8 cellular contexts compared by ENCODE assay signal in genomic region chr12:26832817-26833691, GRCh38. TPM values are rescaled to one million over a fixed set of nuclear protein-coding genes. Genes with fewer than 3 reads are reported as not detected.
DNase-seq lines count a peak whose midpoint lies in the region; ATAC-seq and TF ChIP-seq lines count a peak whose summit lies in the region.

TSS of gene ITPR2 (minus strand) at chr12:26833194. CDS start at chr12:26832781, 413 bp downstream.

- H3K4me2 ChIP-seq in IMR-90 (ENCODE audit: low read depth, low read length) (peak within 1 kb of the TSS; percentile 92), PC-9 (peak within 1 kb of the TSS; percentile 98)

- H3K14ac ChIP-seq in IMR-90 (replicated peaks; ENCODE audit: low read depth, low read length): peak within 1 kb of the TSS; percentile 91

- H4K20me1 ChIP-seq in IMR-90 (ENCODE audit: insufficient read depth, low read length) (no peaks in the 10 kb centered on the region), PC-9 (ENCODE audit: insufficient read depth) (no peaks in the 10 kb centered on the region)

- POLR2A ChIA-PET in IMR-90 (lab: Charles Lee; ENCODE audit: unreplicated experiment) (no interaction called here), PC-9 (lab: Charles Lee; ENCODE audit: unreplicated experiment) (interaction anchor here (0.6 to 1.2 kb wide), 11 partner anchors 13 to 1485 kb away, joined by 3 to 10 read pairs (median 5); no protein-coding TSS in a partner anchor)

- 0 out of 2 replicates have a peak within 1 kb of the TSS, but pooled peaks have one; percentile 8 for H2AK5ac ChIP-seq in IMR-90 (ENCODE audit: low read depth, low read length)

- H2AK9ac ChIP-seq in IMR-90 (replicated peaks; ENCODE audit: low read depth, low read length, poor library complexity): peak within 1 kb of the TSS; percentile 96

- CTCF ChIA-PET in IMR-90 (lab: Yijun Ruan, JAX): interaction anchor here (0.6 to 1.5 kb wide), 12 partner anchors 10 to 795 kb away, joined by 3 to 8 read pairs (median 3); no protein-coding TSS in a partner anchor
- CTCF ChIA-PET in PC-9 (lab: Charles Lee): interaction anchor here (0.6 to 1.4 kb wide), 9 partner anchors 13 to 1841 kb away, joined by 3 to 8 read pairs (median 5); partner anchors contain the start of gene TM7SF3

- no peaks in the 10 kb centered on the region for H3K9me3 ChIP-seq in IMR-90 (ENCODE audit: control insufficient read depth, insufficient read depth, low read length)
- no peaks in the 10 kb centered on the region for H3K9me3 ChIP-seq in PC-9 (ENCODE audit: insufficient read depth, low read depth)
- no peaks in the 10 kb centered on the region for H3K9me3 ChIP-seq in esophagus muscularis mucosa

- TF ChIP-seq CTCF in IMR-90 (conservative IDR thresholded peaks at IDR 0.05; ENCODE audit: low read depth, low read length) (peak; percentile 46), PC-9 (conservative IDR thresholded peaks at IDR 0.05) (peak; percentile 51; the same call in 1 of the 2 replicates), esophagus muscularis mucosa (IDR thresholded peaks at IDR 0.05) (peak in 2 of 3 experiments; percentile 40 to 49)

- peaks cover 12 to 22% of the 10 kb centered on the region in 2 experiments for H3K79me1 ChIP-seq in IMR-90 (ENCODE audit: low read depth in 1 of 2, low read length in 2 of 2)

- H3K36me3 ChIP-seq in IMR-90 (ENCODE audit: control insufficient read depth, insufficient read depth, low read length) (no peaks in the 10 kb centered on the region), PC-9 (ENCODE audit: low read depth) (no peaks in the 10 kb centered on the region), esophagus muscularis mucosa (no peaks in the 10 kb centered on the region)

- peak within 1 kb of the TSS; percentile 93 for H3K9ac ChIP-seq in IMR-90 (ENCODE audit: low read depth, low read length)

- peak within 1 kb of the TSS; percentile 96 for H3K27ac Mint-ChIP-seq in stimulated activated effector memory CD8-positive, alpha-beta T cell treated with anti-CD3 and anti-CD28 coated beads, Interleukin-12 subunit alpha, Interleukin-12 subunit beta, amount 100 ng/mL, for 72 hours

- H3K4ac ChIP-seq in IMR-90 (ENCODE audit: low read depth, low read length): peak within 1 kb of the TSS; percentile 87

- no peaks in the 10 kb centered on the region for H3K27me3 Mint-ChIP-seq in activated T-cell treated with anti-CD3 and anti-CD28 coated beads, Interleukin-2, amount 50 U/mL, for 4 hours (ENCODE audit: low read depth)

- intact Hi-C loops in IMR-90 (cut with micrococcal nuclease) (loop anchor here (2.0 kb wide), 1 partner anchor 110 kb away; no protein-coding TSS in a partner anchor), PC-9 (cut with micrococcal nuclease; ENCODE audit: unreplicated experiment) (loop anchor here (1.0 to 10.0 kb wide), 5 partner anchors 88 to 732 kb away; partner anchors contain the start of gene TM7SF3), esophagus muscularis mucosa (cut with DNase I) (loop anchor here (10.0 kb wide), 2 partner anchors 52 to 108 kb away; no protein-coding TSS in a partner anchor)

- H3K4me3 ChIP-seq in IMR-90 (ENCODE audit: insufficient read depth, low read depth, low read length) (peak within 1 kb of the TSS; percentile 66), PC-9 (peak within 1 kb of the TSS; percentile 83), esophagus muscularis mucosa (peak within 1 kb of the TSS; percentile 76 to 96 (median 94))

- no peaks in the 10 kb centered on the region for H3K9me3 Mint-ChIP-seq in activated T-cell treated with anti-CD3 and anti-CD28 coated beads, Interleukin-2, amount 50 U/mL, for 4 hours
- H3K9me3 Mint-ChIP-seq in stimulated activated effector memory CD8-positive, alpha-beta T cell treated with anti-CD3 and anti-CD28 coated beads, Interleukin-12 subunit alpha, Interleukin-12 subunit beta, amount 100 ng/mL, for 72 hours: no peaks in the 10 kb centered on the region

- no peaks in the 10 kb centered on the region for H3K27me3 ChIP-seq in IMR-90 (ENCODE audit: control insufficient read depth, insufficient read depth, low read length)
- H3K27me3 ChIP-seq in PC-9 (ENCODE audit: insufficient read depth, low read depth): no peaks in the 10 kb centered on the region
- no peaks in the 10 kb centered on the region for H3K27me3 ChIP-seq in esophagus muscularis mucosa

- peak within 1 kb of the TSS; percentile 99; the same call in 2 of the 3 replicates for H2BK15ac ChIP-seq in IMR-90 (ENCODE audit: low read depth, low read length)

- 0% methylated on average over 12 of the region's 92 CpGs; no CpG with 5 or more reads in 1 of the 2 experiments for WGBS in IMR-90 (ENCODE audit: extremely low coverage in 2 of 2, insufficient read length in 1 of 2), 2 experiments
- WGBS in esophagus muscularis mucosa: under 1% methylated on average over 86 of the region's 92 CpGs

- peaks cover 9% of the 10 kb centered on the region; the same call in 1 of the 2 replicates for H3F3A ChIP-seq in PC-9 (ENCODE audit: insufficient read depth, low read depth)

- peak; percentile 98 for DNase-seq in DMS53 treated with DMSO at 0.1 percent for 48 hours (lab: John Stamatoyannopoulos, UW; ENCODE audit: unreplicated experiment)
- DNase-seq in IMR-90: peak; percentile 78
- peak; percentile 80 to 99 for DNase-seq in PC-9
- peak; percentile 90 for DNase-seq in activated T-cell treated with anti-CD3 and anti-CD28 coated beads, Interleukin-2, amount 50 U/mL, for 4 hours
- peak; percentile 97 for DNase-seq in esophagus muscularis mucosa (ENCODE audit: extremely low spot score)
- DNase-seq in myocyte (ENCODE audit: low read depth): peak; percentile 96
- DNase-seq in stimulated activated effector memory CD8-positive, alpha-beta T cell treated with anti-CD3 and anti-CD28 coated beads, Interleukin-12 subunit alpha, Interleukin-12 subunit beta, amount 100 ng/mL, for 72 hours (ENCODE audit: low spot score in 2 of 2): peak; percentile 81 to 95

- H3K4me1 ChIP-seq in IMR-90 (ENCODE audit: control insufficient read depth, insufficient read depth, low read length) (peaks cover 5% of the 10 kb centered on the region; the same call in 1 of the 2 replicates), PC-9 (replicated peaks; ENCODE audit: insufficient read depth) (peaks cover 14% of the 10 kb centered on the region), esophagus muscularis mucosa (peaks cover 15 to 26% (median 19%) of the 10 kb centered on the region in 4 donors)

- peak within 1 kb of the TSS; percentile 88 to 98 for H4K8ac ChIP-seq in IMR-90 (ENCODE audit: low read depth in 2 of 2, low read length in 2 of 2)

- H2AFZ ChIP-seq in IMR-90 (replicated peaks; ENCODE audit: low read length, poor library complexity) (peak within 1 kb of the TSS; percentile 94), PC-9 (peak within 1 kb of the TSS; percentile 97)

- TF ChIP-seq RAD21 in IMR-90 (IDR thresholded peaks at IDR 0.05; ENCODE audit: low read length): no peak

- dilution Hi-C loops in IMR-90 (cut with HindIII; ENCODE audit: low sequenced_read_pairs, unreplicated experiment): no loop called here

- H3K36me3 Mint-ChIP-seq in activated T-cell treated with anti-CD3 and anti-CD28 coated beads, Interleukin-2, amount 50 U/mL, for 4 hours (ENCODE audit: insufficient read depth): no peaks in the 10 kb centered on the region
- H3K36me3 Mint-ChIP-seq in stimulated activated effector memory CD8-positive, alpha-beta T cell treated with anti-CD3 and anti-CD28 coated beads, Interleukin-12 subunit alpha, Interleukin-12 subunit beta, amount 100 ng/mL, for 72 hours: peaks cover 8% of the 10 kb centered on the region

- H3K79me2 ChIP-seq in PC-9 (ENCODE audit: low read depth): peaks cover 21% of the 10 kb centered on the region

- H3K4me1 Mint-ChIP-seq in activated T-cell treated with anti-CD3 and anti-CD28 coated beads, Interleukin-2, amount 50 U/mL, for 4 hours (ENCODE audit: low read depth): peaks cover 42% of the 10 kb centered on the region
- H3K4me1 Mint-ChIP-seq in stimulated activated effector memory CD8-positive, alpha-beta T cell treated with anti-CD3 and anti-CD28 coated beads, Interleukin-12 subunit alpha, Interleukin-12 subunit beta, amount 100 ng/mL, for 72 hours: peaks cover 46% of the 10 kb centered on the region

- BruUV-seq in IMR-90 (replicated peaks; lab: Mats Ljungman, UMichigan) (no TSS peak), PC-9 (replicated peaks; lab: Mats Ljungman, UMichigan) (no TSS peak)

- TF ChIP-seq POLR2A in IMR-90 (IDR thresholded peaks at IDR 0.05; ENCODE audit: low read depth, low read length) (peak; percentile 62; the same call in 1 of the 2 replicates), esophagus muscularis mucosa (IDR thresholded peaks at IDR 0.05; ENCODE audit: low read depth) (peak; percentile 49)

- no peaks in the 10 kb centered on the region for H3K9me2 ChIP-seq in PC-9 (ENCODE audit: insufficient read depth)

- in situ Hi-C loops in IMR-90 (cut with MboI; ENCODE audit: low sequenced_read_pairs): no loop called here

- peak within 1 kb of the TSS; percentile 75 for H3K18ac ChIP-seq in IMR-90 (ENCODE audit: low read depth, low read length)

- H4K5ac ChIP-seq in IMR-90 (ENCODE audit: low read depth, low read length): peak within 1 kb of the TSS; percentile 47

- H2BK120ac ChIP-seq in IMR-90 (ENCODE audit: low read depth, low read length): peak within 1 kb of the TSS; percentile 86

- H3K23ac ChIP-seq in IMR-90 (ENCODE audit: low read depth, low read length): peak within 1 kb of the TSS; percentile 96

- TF ChIP-seq EP300 in esophagus muscularis mucosa (IDR thresholded peaks at IDR 0.05): no peak

- H2BK20ac ChIP-seq in IMR-90 (ENCODE audit: low read depth, low read length): peak within 1 kb of the TSS; percentile 27; the same call in 1 of the 2 replicates

- H3K9me1 ChIP-seq in IMR-90 (ENCODE audit: insufficient read depth, low read length): peaks cover 3% of the 10 kb centered on the region; the same call in 1 of the 2 replicates

- H3K56ac ChIP-seq in IMR-90 (ENCODE audit: extremely low read depth, insufficient read depth, low read length): peak within 1 kb of the TSS; percentile 95

- peak within 1 kb of the TSS; percentile 81 for H2BK5ac ChIP-seq in IMR-90 (ENCODE audit: low read depth, low read length, poor library complexity, severe bottlenecking)

- peak within 1 kb of the TSS; percentile 98 for H3K4me3 Mint-ChIP-seq in activated T-cell treated with anti-CD3 and anti-CD28 coated beads, Interleukin-2, amount 50 U/mL, for 4 hours
- peak within 1 kb of the TSS; percentile 90 for H3K4me3 Mint-ChIP-seq in stimulated activated effector memory CD8-positive, alpha-beta T cell treated with anti-CD3 and anti-CD28 coated beads, Interleukin-12 subunit alpha, Interleukin-12 subunit beta, amount 100 ng/mL, for 72 hours

- ATAC-seq in GM21526 (IDR thresholded peaks at IDR 0.05; ENCODE audit: low FRiP score, unreplicated experiment) (peak; percentile 65), IMR-90 (ENCODE audit: low read depth) (peak; percentile 97)
- peak; percentile 94 to 95 for ATAC-seq in activated T-cell treated with anti-CD3 and anti-CD28 coated beads, Interleukin-2, amount 50 U/mL, for 4 hours
- ATAC-seq in stimulated activated effector memory CD8-positive, alpha-beta T cell treated with anti-CD3 and anti-CD28 coated beads, Interleukin-12 subunit alpha, Interleukin-12 subunit beta, amount 100 ng/mL, for 72 hours: peak; percentile 90

- peak within 1 kb of the TSS; percentile 86 for H4K91ac ChIP-seq in IMR-90 (ENCODE audit: insufficient read depth, low read depth, low read length)

- H3K27ac ChIP-seq in IMR-90 (ENCODE audit: insufficient read depth, low read length): peak within 1 kb of the TSS; percentile 93
- peak within 1 kb of the TSS; percentile 61 for H3K27ac ChIP-seq in PC-9
- peak within 1 kb of the TSS; percentile 95 to 98 (median 96) for H3K27ac ChIP-seq in esophagus muscularis mucosa (replicated peaks in 1 of 4)

RNA-seq across cellular contexts. Expression of gene ITPR2, which starts in this region (rescaled TPM):
- 9.0 and 9.2 TPM in 2 replicates for total RNA-seq in IMR-90 (2012; rRNA removed)
- 1.1 and 1.2 TPM in 2 replicates for polyA plus RNA-seq in IMR-90 (2012; rRNA removed)
- polyA plus RNA-seq in IMR-90 (2012; cell fraction: cytosol; rRNA removed): 0.14 and 0.44 TPM in 2 replicates
- polyA plus RNA-seq in IMR-90 (2012; cell fraction: nucleus; rRNA removed; ENCODE audit: low replicate concordance): 0.24 and 2.0 TPM in 2 replicates
- total RNA-seq in PC-9 (2021): 16.2 and 26.0 TPM in 2 replicates
- total RNA-seq in activated T-cell treated with anti-CD3 and anti-CD28 coated beads, Interleukin-2, amount 50 U/mL, for 4 hours: 10 to 100 TPM; 18.2 to 26.7 (median 21.0) TPM
- 10 to 100 TPM; 23.7 to 26.6 (median 25.4) TPM for total RNA-seq in esophagus muscularis mucosa
- total RNA-seq in myocyte: 5.8 and 8.9 TPM in 2 replicates
- 1.9 TPM for polyA plus RNA-seq in myocyte (2012)

Comparison
In these comparisons a context has a peak if more than half of its experiments do, and no peak if none do; other contexts are left out.
1. Peak in every context shown above with its lines: DNase-seq, ATAC-seq, H3K4me3 ChIP-seq and H3K27ac ChIP-seq.